Comparison of ENCODE assay signal across 17 cellular contexts in genomic region chr21:25029580-25029979, GRCh38.
"Had no signal": no experiment of that assay in that cellular context is flagged by ENCODE, and none has a peak within 500 bp of the region (broad histone marks: within the 10 kb centered on the region; RNA-seq: fewer than 3 reads in every experiment).

No MANE protein-coding gene starts in this region.

- H3K4me1 ChIP-seq: gastroesophageal sphincter, pancreas, psoas muscle, right atrium auricular region, thyroid gland had no signal

- H3K9me3 ChIP-seq: gastroesophageal sphincter, heart left ventricle, pancreas, right atrium auricular region, thyroid gland had no signal

- H3K27me3 ChIP-seq: gastroesophageal sphincter, heart left ventricle, pancreas, right atrium auricular region, thyroid gland had no signal

- DNase-seq: activated CD4-positive, alpha-beta memory T cell treated with anti-CD3 and anti-CD28 coated beads, Interleukin-2, amount 10 ng/mL, durations not matched to agents 7 days and 5 days; activated CD4-positive, alpha-beta T cell treated with anti-CD3 and anti-CD28 coated beads, Interleukin-2, amount 10 ng/mL, durations not matched to agents 24 days and 14 days; activated effector memory CD4-positive, alpha-beta T cell treated with Interleukin-2 at 50 U/mL for 16 hours; activated naive CD4-positive, alpha-beta T cell treated with anti-CD3 and anti-CD28 coated beads, Interleukin-2, amount 10 ng/mL, durations not matched to agents 7 days and 5 days; activated T-cell treated with anti-CD3 and anti-CD28 coated beads, Interleukin-2, amount 50 U/mL, for 72 hours; amygdala; cerebellar nuclear complex; heart left ventricle; nephron progenitor cell; pancreas; psoas muscle; stimulated activated CD4-positive, alpha-beta T cell treated with anti-CD3 and anti-CD28 coated beads, Interleukin-4, amount 100 ng/mL, for 4 hours; substantia nigra; thyroid gland had no signal

- H3K4me3 ChIP-seq: coronary artery, gastroesophageal sphincter, heart left ventricle, pancreas, psoas muscle, right atrium auricular region, thyroid gland had no signal

- H3K36me3 ChIP-seq: gastroesophageal sphincter, heart left ventricle, pancreas, right atrium auricular region, thyroid gland had no signal

- H3K27ac ChIP-seq: coronary artery, gastroesophageal sphincter, heart left ventricle, pancreas, psoas muscle, right atrium auricular region, thyroid gland had no signal

- ATAC-seq: activated T-cell treated with anti-CD3 and anti-CD28 coated beads, Interleukin-2, amount 50 U/mL, for 72 hours; gastroesophageal sphincter; heart left ventricle; pancreas; psoas muscle had no signal
